8 cellular contexts compared by ENCODE assay signal in genomic region chr6:13708679-13709261, GRCh38. TPM values are rescaled to one million over a fixed set of nuclear protein-coding genes. Genes with fewer than 3 reads are reported as not detected.
DNase-seq lines count a peak whose midpoint lies in the region; ATAC-seq, FAIRE-seq and TF ChIP-seq lines count a peak whose summit lies in the region.

No MANE protein-coding gene starts in this region.

- H3K4me3 ChIP-seq in A549 (peak overlapping the region; percentile 78; the same call in 2 of the 3 replicates), K562 (peak overlapping the region; percentile 84), mesendoderm (ENCODE audit: low read length) (no peak overlapping the region)

- H3K56ac ChIP-seq in mesendoderm (ENCODE audit: low read length), result peak overlapping the region; percentile 68

- no peak for TF ChIP-seq RAD21 in A549 (conservative IDR thresholded peaks at IDR 0.05 in 1 of 2, IDR thresholded peaks at IDR 0.05 in 1 of 2)
- no peak; a peak in 1 of 4 replicates for TF ChIP-seq RAD21 in K562 (CRISPR knock-in tag; conservative IDR thresholded peaks at IDR 0.05 in 1 of 2, IDR thresholded peaks at IDR 0.05 in 1 of 2)

- POLR2A ChIA-PET in A549 (lab: Yijun Ruan, JAX) (no interaction called here), K562 (lab: Yijun Ruan, JAX) (interaction anchor here (1.1 to 4.1 kb wide), 8 partner anchors 8 to 93 kb away, joined by 3 to 31 read pairs (median 4); partner anchors contain the start of gene NOL7)

- H3K18ac ChIP-seq in mesendoderm (ENCODE audit: low read length), result no peak overlapping the region

- BruUV-seq in K562 (replicated peaks; lab: Mats Ljungman, UMichigan), result no TSS peak

- H3K27ac Mint-ChIP-seq in IgD-negative memory B cell, result peak overlapping the region; percentile 8 to 41 (median 29)

- H3K79me2 ChIP-seq in K562 (ENCODE audit: control insufficient read depth, insufficient read depth, low read length) (peaks cover 87% of the 10 kb centered on the region), mesendoderm (ENCODE audit: control insufficient read depth, insufficient read depth, low read length) (peaks cover 37% of the 10 kb centered on the region)

- no peaks in the 10 kb centered on the region for H3K9me3 Mint-ChIP-seq in IgD-negative memory B cell

- no peaks in the 10 kb centered on the region for H3K9me3 ChIP-seq in A549
- H3K9me3 ChIP-seq in K562 (replicated peaks; ENCODE audit: control insufficient read depth, insufficient read depth, low read depth, low read length), result no peaks in the 10 kb centered on the region

- CTCF ChIA-PET in A549 (lab: Yijun Ruan, JAX) (interaction anchor here (1.8 kb wide), 1 partner anchor 94 kb away, joined by 5 read pairs; the partner anchor contains the start of gene NOL7), K562 (lab: Yijun Ruan, JAX; ENCODE audit: low intra/inter-chr PET ratio) (no interaction called here)

- H3K36me3 ChIP-seq in K562 (ENCODE audit: control insufficient read depth, insufficient read depth, low read length) (peaks cover 26% of the 10 kb centered on the region; the same call in 2 of the 3 replicates), mesendoderm (ENCODE audit: control insufficient read depth, insufficient read depth, low read length) (no peaks in the 10 kb centered on the region)

- no peaks in the 10 kb centered on the region for H3K27me3 Mint-ChIP-seq in IgD-negative memory B cell

- peaks cover 11% of the 10 kb centered on the region; the same call in 2 of the 3 replicates for H3K4me1 ChIP-seq in A549
- H3K4me1 ChIP-seq in K562 (replicated peaks in 1 of 2; ENCODE audit: control insufficient read depth in 2 of 2, insufficient read depth in 2 of 2, low read length in 2 of 2), result peaks cover 23 to 30% of the 10 kb centered on the region in 2 experiments
- no peaks in the 10 kb centered on the region for H3K4me1 ChIP-seq in mesendoderm (ENCODE audit: control insufficient read depth, low read depth, low read length)

- H3K4ac ChIP-seq in mesendoderm (ENCODE audit: low read depth, low read length), result no peak overlapping the region

- H3K27me3 ChIP-seq in K562 (ENCODE audit: control insufficient read depth in 2 of 2, insufficient read depth in 2 of 2, low read length in 2 of 2) (no peaks in the 10 kb centered on the region), mesendoderm (ENCODE audit: insufficient read depth, low read length, poor library complexity) (no peaks in the 10 kb centered on the region)

- H3K9me1 ChIP-seq in K562 (ENCODE audit: control insufficient read depth, insufficient read depth, low read length), result no peaks in the 10 kb centered on the region

- no peak overlapping the region for H2BK120ac ChIP-seq in mesendoderm (ENCODE audit: low read depth, low read length)

- in situ Hi-C loops in K562 (cut with MboI), result no loop called here

- no peak overlapping the region for H2AFZ ChIP-seq in K562 (ENCODE audit: low read depth, low read length)

- 73% methylated on average over 7 of the region's 7 CpGs for WGBS in A549 (ENCODE audit: missing lambda C conversion rate)
- WGBS in K562 (ENCODE audit: insufficient coverage, low coverage, missing lambda C conversion rate), result under 1% methylated on average over 7 of the region's 7 CpGs
- no CpG with 5 or more reads among the region's 7 CpGs for WGBS in mesendoderm (ENCODE audit: extremely low coverage, insufficient coverage, low lambda C conversion rate)

- H3K4me3 Mint-ChIP-seq in IgD-negative memory B cell, result peak overlapping the region; percentile 87 to 97 (median 92)

- DNase-seq in A549 (ENCODE audit: low read depth in 1 of 2, low spot score in 1 of 2), result no peak
- peak in 1 of 4 experiments; percentile 23 for DNase-seq in K562 (ENCODE audit: extremely low read depth in 1 of 4, low spot score in 3 of 4)
- DNase-seq in mesendoderm, result no peak
- no peak for DNase-seq in retina
- DNase-seq in stimulated activated CD4-positive, alpha-beta T cell treated with anti-CD3 and anti-CD28 coated beads, Interleukin-4, amount 100 ng/mL, for 24 hours, result no peak
- DNase-seq in CD1c-positive myeloid dendritic cell (ENCODE audit: extremely low spot score), result no peak

- H3K27ac ChIP-seq in A549, result no peak overlapping the region
- peak overlapping the region; percentile 85 for H3K27ac ChIP-seq in K562 (ENCODE audit: extremely low read depth, low read depth, low read length)
- H3K27ac ChIP-seq in mesendoderm (ENCODE audit: low read depth, low read length), result no peak overlapping the region

- H3K23ac ChIP-seq in mesendoderm (ENCODE audit: low read length), result no peak overlapping the region

- H2AK5ac ChIP-seq in mesendoderm (ENCODE audit: low read length), result no peak overlapping the region

- no peak overlapping the region for H2BK15ac ChIP-seq in mesendoderm (replicated peaks; ENCODE audit: low read depth)

- intact Hi-C loops in K562 (cut with micrococcal nuclease), result no loop called here

- no peak overlapping the region for H4K5ac ChIP-seq in mesendoderm (ENCODE audit: low read length)

- H4K20me1 ChIP-seq in K562 (replicated peaks; ENCODE audit: control insufficient read depth, insufficient read depth, low read length), result peaks cover 23% of the 10 kb centered on the region; the same call in 1 of the 2 replicates

- TF ChIP-seq POLR2A in A549 (IDR thresholded peaks at IDR 0.05; ENCODE audit: low read length) (no peak), K562 (conservative IDR thresholded peaks at IDR 0.05) (no peak)

- H3K4me1 Mint-ChIP-seq in IgD-negative memory B cell, result peaks cover 30 to 40% (median 32%) of the 10 kb centered on the region in 3 donors

- TF ChIP-seq EP300 in A549 (IDR thresholded peaks at IDR 0.05) (no peak), K562 (IDR thresholded peaks at IDR 0.05; ENCODE audit: low read length) (no peak)

- no peak for ATAC-seq in A549
- ATAC-seq in K562, result no peak
- ATAC-seq in GM21515 (IDR thresholded peaks at IDR 0.05; ENCODE audit: unreplicated experiment), result no peak

- H2BK5ac ChIP-seq in mesendoderm (ENCODE audit: low read length), result no peak overlapping the region

- peaks cover 9% of the 10 kb centered on the region for H3K79me1 ChIP-seq in mesendoderm (ENCODE audit: low read length)

- no peaks in the 10 kb centered on the region for H3K36me3 Mint-ChIP-seq in IgD-negative memory B cell

- H3K9ac ChIP-seq in K562 (ENCODE audit: insufficient read depth in 1 of 2, low read depth in 2 of 2, low read length in 2 of 2) (peak overlapping the region in 1 of 2 experiments; percentile 77; a peak in 2 of 4 replicates), mesendoderm (ENCODE audit: low read length) (peak overlapping the region; percentile 51)

- no peak for TF ChIP-seq CTCF in A549 (IDR thresholded peaks at IDR 0.05)
- TF ChIP-seq CTCF in K562 (IDR thresholded peaks at IDR 0.05 in 2 of 3, conservative IDR thresholded peaks at IDR 0.05 in 1 of 3; ENCODE audit: insufficient read depth in 2 of 3, low read depth in 1 of 3, low read length in 3 of 3), result no peak

- FAIRE-seq in A549 (lab: Jason Lieb, UNC), result no peak
- FAIRE-seq in K562 (lab: Jason Lieb, UNC), result no peak

- peak overlapping the region; percentile 76 for H3K4me2 ChIP-seq in A549
- peak overlapping the region; percentile 80 for H3K4me2 ChIP-seq in K562 (ENCODE audit: insufficient read depth, low read length)
- peak overlapping the region; percentile 17 for H3K4me2 ChIP-seq in mesendoderm (ENCODE audit: low read length)

- no peak overlapping the region for H4K8ac ChIP-seq in mesendoderm (ENCODE audit: low read depth, low read length)

TF ChIP-seq in A549, 52 proteins besides CTCF, POLR2A, EP300 and RAD21 (continues in another document):
- TF ChIP-seq NR3C1 (IDR thresholded peaks at IDR 0.05) (no peak), GATA3 (IDR thresholded peaks at IDR 0.05; ENCODE audit: borderline replicate concordance) (no peak)

TF ChIP-seq in K562, 482 proteins besides CTCF, POLR2A, EP300 and RAD21 (continues in another document):
- TF ChIP-seq THRB (CRISPR knock-in tag; conservative IDR thresholded peaks at IDR 0.05) (peak; percentile 88; the same call in 1 of the 2 replicates), CEBPB (tag; IDR thresholded peaks at IDR 0.05) (peak; percentile 55; the same call in 1 of the 2 replicates)

RNA-seq across cellular contexts. Expression of gene RANBP9, which starts 2.9 kb away (rescaled TPM):
- polyA plus RNA-seq in A549 (2011; rRNA removed) (15.7 and 20.3 TPM in 2 replicates), A549 (2017; fragmentation: RNase III; extraction: RNeasy Plus Mini Kit Qiagen cat#74134 plus additional on column Dnase treatment) (13.7 to 15.2 TPM (median 14.3 TPM) in 3 replicates), IgD-negative memory B cell (2.4 TPM), K562 (2011; rRNA removed) (54.2 and 83.6 TPM in 2 replicates), K562 (2014; fragmentation: Illumina TruSeq; extraction: Trizol) (124 and 130 TPM in 2 replicates), K562 (2014; fragmentation: Nextera tagmentation; extraction: Ambion mirVana) (10 to 100 TPM; 27.5 to 31.2 TPM), K562 (2014; rRNA removed) (51.2 and 53.5 TPM in 2 replicates)
- 7.1 TPM in 2 replicates for polyA plus RNA-seq in A549 (2012; cell fraction: cytosol; rRNA removed)
- polyA plus RNA-seq in A549 (2012; cell fraction: nucleus; rRNA removed), result 4.0 and 5.3 TPM in 2 replicates
- polyA minus RNA-seq in A549 (2011; rRNA and poly(A)+ RNA removed), result 10.2 and 11.8 TPM in 2 replicates
- total RNA-seq in K562 (2011; cell fraction: chromatin; rRNA removed; ENCODE audit: low replicate concordance), result 23.7 and 84.5 TPM in 2 replicates
- 11.0 and 16.3 TPM in 2 replicates for total RNA-seq in K562 (2011; cell fraction: nucleolus; rRNA removed)
- total RNA-seq in K562 (2011; cell fraction: nucleoplasm; rRNA removed), result 31.1 and 32.8 TPM in 2 replicates
- total RNA-seq in K562 (2014; rRNA removed) (34.7 and 36.4 TPM in 2 replicates), K562 (2014; rRNA removed; fragmentation: Illumina TruSeq; extraction: Trizol) (64.8 and 74.0 TPM in 2 replicates), K562 (2015; rRNA removed; fragmentation: Illumina TruSeq; extraction: Trizol) (60.3 and 61.5 TPM in 2 replicates), K562 (2021) (80.4 and 87.0 TPM in 2 replicates)
- 30.0 and 36.4 TPM in 2 replicates for polyA plus RNA-seq in K562 (2011; cell fraction: cytosol; rRNA removed)
- 43.2 and 52.8 TPM in 2 replicates for polyA plus RNA-seq in K562 (2011; cell fraction: nucleus; rRNA removed)
- 68.7 and 70.4 TPM in 2 replicates for polyA plus RNA-seq in K562 (2012)
- polyA minus RNA-seq in K562 (2011; rRNA and poly(A)+ RNA removed), result 126 and 143 TPM in 2 replicates
- 54.5 and 56.1 TPM in 2 replicates for polyA minus RNA-seq in K562 (2011; cell fraction: cytosol; rRNA and poly(A)+ RNA removed)
- polyA minus RNA-seq in K562 (2011; cell fraction: nucleus; rRNA and poly(A)+ RNA removed), result 19.8 and 32.3 TPM in 2 replicates
- polyA plus RNA-seq in mesendoderm (2013, experiment 1 of 2), result 23.1 TPM
- 23.4 TPM for polyA plus RNA-seq in mesendoderm (2013, experiment 2 of 2)

Comparison
In these comparisons a context has a peak if more than half of its experiments do, and no peak if none do; other contexts are left out.
1. H3K4me2 ChIP-seq: peak in every context shown above with its lines; median percentile 80 in K562; 76 in A549; 17 in mesendoderm.
2. Of the 35 proteins assayed by ChIP-seq in both K562 and A549: peak only in K562: CEBPB and EHMT2; only in A549: none; in both: none; in neither: 33.